8 cellular contexts compared by ENCODE assay signal in the genomic region with DNA sequence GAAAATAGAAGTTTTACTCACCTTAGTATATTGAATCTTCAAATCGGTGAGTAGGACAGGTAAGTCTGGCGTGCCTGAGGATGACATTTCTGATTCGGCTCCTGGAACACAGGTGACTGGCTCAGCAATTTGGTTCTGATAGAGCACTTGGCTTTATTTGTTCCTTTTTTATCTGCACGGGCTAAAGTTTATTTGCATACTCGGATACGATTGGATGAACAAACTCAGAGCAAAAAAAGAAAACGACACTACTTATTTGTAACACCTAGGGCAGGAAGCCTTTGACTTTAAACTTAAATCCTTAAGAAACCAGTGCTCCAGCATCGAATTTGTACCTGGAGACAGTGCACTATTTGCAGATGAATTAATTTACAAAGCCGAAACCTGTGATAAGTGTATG. TPM values are rescaled to one million over a fixed set of nuclear protein-coding genes. Genes with fewer than 3 reads are reported as not detected.
DNase-seq lines count a peak whose midpoint lies in the region; ATAC-seq, FAIRE-seq and TF ChIP-seq lines count a peak whose summit lies in the region.

A gene (minus strand): TSS at position 140 of the 400 bp plus-strand sequence. CDS start 53 bp downstream, at position 87.

- H3K79me2 ChIP-seq in ACC112 (ENCODE audit: control insufficient read depth, insufficient read depth, low read length, unreplicated experiment) (no peaks in the 10 kb centered on the region), osteoblast (ENCODE audit: insufficient read depth, low read length) (no peaks in the 10 kb centered on the region)

- no peak within 1 kb of the TSS for H3K4me3 Mint-ChIP-seq in activated naive CD4-positive, alpha-beta T cell treated with anti-CD3 and anti-CD28 coated beads for 36 hours

- H3K27ac ChIP-seq in ACC112 (ENCODE audit: low read depth, low read length), result no peak within 1 kb of the TSS
- peak within 1 kb of the TSS; percentile 93 for H3K27ac ChIP-seq in muscle layer of duodenum (ENCODE audit: low read length)
- no peak within 1 kb of the TSS for H3K27ac ChIP-seq in osteoblast (ENCODE audit: low read depth, low read length)

- H3K4me1 ChIP-seq in ACC112 (ENCODE audit: control insufficient read depth, insufficient read depth, low read length, unreplicated experiment), result peaks cover 6% of the 10 kb centered on the region
- peaks cover 14 to 15% of the 10 kb centered on the region in 2 donors for H3K4me1 ChIP-seq in muscle layer of duodenum (ENCODE audit: control insufficient read depth in 1 of 2, insufficient read depth in 2 of 2, low read length in 2 of 2)
- no peaks in the 10 kb centered on the region for H3K4me1 ChIP-seq in osteoblast (ENCODE audit: insufficient read depth, low read length)

- intact Hi-C loops in activated naive CD4-positive, alpha-beta T cell treated with anti-CD3 and anti-CD28 coated beads for 36 hours (cut with micrococcal nuclease), result no loop called here

- CTCF ChIA-PET in activated naive CD4-positive, alpha-beta T cell treated with anti-CD3 and anti-CD28 coated beads for 36 hours (lab: Charles Lee), result no interaction called here

- peaks cover 18% of the 10 kb centered on the region for H3K27me3 ChIP-seq in ACC112 (ENCODE audit: insufficient read depth, low read length)
- H3K27me3 ChIP-seq in muscle layer of duodenum (ENCODE audit: low read depth, low read length), result no peaks in the 10 kb centered on the region
- H3K27me3 ChIP-seq in osteoblast (ENCODE audit: insufficient read depth, low read length), result peaks cover 7% of the 10 kb centered on the region

- no peak for ATAC-seq in GM21515 (IDR thresholded peaks at IDR 0.05; ENCODE audit: unreplicated experiment)

- peaks cover 2% of the 10 kb centered on the region for H3K9me3 Mint-ChIP-seq in activated naive CD4-positive, alpha-beta T cell treated with anti-CD3 and anti-CD28 coated beads for 36 hours

- no peaks in the 10 kb centered on the region for H3K36me3 ChIP-seq in ACC112 (ENCODE audit: insufficient read depth, low read length)
- no peaks in the 10 kb centered on the region for H3K36me3 ChIP-seq in muscle layer of duodenum (ENCODE audit: control insufficient read depth in 1 of 2, insufficient read depth in 2 of 2, low read length in 2 of 2)
- H3K36me3 ChIP-seq in osteoblast (ENCODE audit: insufficient read depth, low read length), result no peaks in the 10 kb centered on the region

- peaks cover 5% of the 10 kb centered on the region for H3K4me1 Mint-ChIP-seq in activated naive CD4-positive, alpha-beta T cell treated with anti-CD3 and anti-CD28 coated beads for 36 hours (ENCODE audit: low read depth)

- H3K4me3 ChIP-seq in ACC112 (ENCODE audit: low read depth, low read length) (peak within 1 kb of the TSS; percentile 37), muscle layer of duodenum (ENCODE audit: low read depth in 1 of 2, low read length in 2 of 2) (peak within 1 kb of the TSS; percentile 73 to 75), osteoblast (ENCODE audit: insufficient read depth, low read length) (no peak within 1 kb of the TSS)

- H2AFZ ChIP-seq in ACC112 (ENCODE audit: low read length, unreplicated experiment), result peak within 1 kb of the TSS; percentile 59
- H2AFZ ChIP-seq in osteoblast (ENCODE audit: low read length), result no peak within 1 kb of the TSS

- no peaks in the 10 kb centered on the region for H3K9me3 ChIP-seq in muscle layer of duodenum (ENCODE audit: control insufficient read depth in 1 of 2, low read length in 2 of 2)
- no peaks in the 10 kb centered on the region for H3K9me3 ChIP-seq in osteoblast (ENCODE audit: low read depth, low read length)

- no peak within 1 kb of the TSS for H3K27ac Mint-ChIP-seq in activated naive CD4-positive, alpha-beta T cell treated with anti-CD3 and anti-CD28 coated beads for 36 hours

- H3K4me2 ChIP-seq in osteoblast (ENCODE audit: insufficient read depth, low read length), result no peak within 1 kb of the TSS

- TF ChIP-seq CTCF in osteoblast (IDR thresholded peaks at IDR 0.05; ENCODE audit: extremely low read depth, low read depth, low read length), result no peak

- DNase-seq in NCI-H1417 treated with DMSO at 0.1 percent for 48 hours (lab: John Stamatoyannopoulos, UW) (peak; percentile 49), osteoblast (ENCODE audit: insufficient read length, low spot score, missing footprints) (no peak)
- DNase-seq in activated naive CD4-positive, alpha-beta T cell treated with anti-CD3 and anti-CD28 coated beads, Interleukin-2, amount 50 U/mL, for 16 hours, result no peak
- DNase-seq in activated naive CD4-positive, alpha-beta T cell treated with anti-CD3 and anti-CD28 coated beads for 36 hours, result no peak

- H3K27me3 Mint-ChIP-seq in activated naive CD4-positive, alpha-beta T cell treated with anti-CD3 and anti-CD28 coated beads for 36 hours (ENCODE audit: low read depth), result peaks cover 33% of the 10 kb centered on the region

- H4K20me1 ChIP-seq in osteoblast (ENCODE audit: insufficient read depth, low read length), result no peaks in the 10 kb centered on the region

- peak; percentile 87 for FAIRE-seq in endometrium (lab: Jason Lieb, UNC)

- no peaks in the 10 kb centered on the region for H3K36me3 Mint-ChIP-seq in activated naive CD4-positive, alpha-beta T cell treated with anti-CD3 and anti-CD28 coated beads for 36 hours (ENCODE audit: low read depth)

RNA-seq across cellular contexts. Expression of the gene that starts here (rescaled TPM):
- total RNA-seq in osteoblast, result 0.29 and 0.36 TPM in 2 replicates
- total RNA-seq in activated naive CD4-positive, alpha-beta T cell treated with anti-CD3 and anti-CD28 coated beads for 36 hours, result not detected
